Comparison of ENCODE assay signal across 9 cellular contexts in genomic region chrX:19350831-19351447, GRCh38. TPM values are rescaled to one million over a fixed set of nuclear protein-coding genes. Genes with fewer than 3 reads are reported as not detected.
DNase-seq lines count a peak whose midpoint lies in the region; ATAC-seq and TF ChIP-seq lines count a peak whose summit lies in the region.
"Had no signal": no experiment of that assay in that cellular context is flagged by ENCODE, and none has a peak within 500 bp of the region (broad histone marks: within the 10 kb centered on the region; RNA-seq: fewer than 3 reads in every experiment).

No MANE protein-coding gene starts in this region.

- intact Hi-C loops in MCF 10A (cut with micrococcal nuclease), result no loop called here

- BruUV-seq in MCF 10A (replicated peaks; lab: Mats Ljungman, UMichigan), result no TSS peak

- no peak for TF ChIP-seq CTCF in MCF 10A (IDR thresholded peaks at IDR 0.05; ENCODE audit: unreplicated experiment)

- no peaks in the 10 kb centered on the region for H3K9me3 Mint-ChIP-seq in central memory CD8-positive, alpha-beta T cell
- no peaks in the 10 kb centered on the region for H3K9me3 Mint-ChIP-seq in MCF 10A (ENCODE audit: unreplicated experiment)

- H3K14ac ChIP-seq in trophoblast cell (ENCODE audit: low read length), result no peak overlapping the region

- no peak overlapping the region for H4K91ac ChIP-seq in trophoblast cell (ENCODE audit: low read depth, low read length)

- no peak overlapping the region for H3K27ac ChIP-seq in trophoblast cell (ENCODE audit: low read depth, low read length)

- H4K8ac ChIP-seq in trophoblast cell (ENCODE audit: low read depth, low read length), result no peak overlapping the region

- ATAC-seq in GM18505 (IDR thresholded peaks at IDR 0.05; ENCODE audit: unreplicated experiment) (peak; percentile 80), GM21447 (IDR thresholded peaks at IDR 0.05; ENCODE audit: unreplicated experiment) (peak; percentile 96), HG03442 (IDR thresholded peaks at IDR 0.05; ENCODE audit: unreplicated experiment) (peak; percentile 92)
- peak; percentile 79 for ATAC-seq in central memory CD8-positive, alpha-beta T cell (replicated peaks; ENCODE audit: extremely low read depth, poor library complexity, severe bottlenecking)

- no peak overlapping the region for H3K23ac ChIP-seq in trophoblast cell (ENCODE audit: low read length)

- no peak overlapping the region for H2BK5ac ChIP-seq in trophoblast cell (ENCODE audit: low read depth, low read length, poor library complexity)

- H3K4me3 Mint-ChIP-seq in central memory CD8-positive, alpha-beta T cell, result no peak overlapping the region
- no peak overlapping the region for H3K4me3 Mint-ChIP-seq in MCF 10A (ENCODE audit: unreplicated experiment)

- no peaks in the 10 kb centered on the region for H3K9me3 ChIP-seq in trophoblast cell (ENCODE audit: insufficient read depth, low read depth, low read length)

- no peak overlapping the region for H4K12ac ChIP-seq in trophoblast cell (ENCODE audit: low read depth, low read length)

- no peak overlapping the region for H3K4me3 ChIP-seq in trophoblast cell (ENCODE audit: low read depth, low read length)

- no peaks in the 10 kb centered on the region for H3K27me3 ChIP-seq in trophoblast cell (ENCODE audit: insufficient read depth, low read length)

- H3K27ac Mint-ChIP-seq in central memory CD8-positive, alpha-beta T cell (ENCODE audit: low read depth), result peak overlapping the region; percentile 76
- no peak overlapping the region for H3K27ac Mint-ChIP-seq in MCF 10A (ENCODE audit: low read depth, unreplicated experiment)

- H3K4me1 Mint-ChIP-seq in central memory CD8-positive, alpha-beta T cell, result peaks cover 7% of the 10 kb centered on the region
- peaks cover 6% of the 10 kb centered on the region for H3K4me1 Mint-ChIP-seq in MCF 10A (ENCODE audit: insufficient read depth, unreplicated experiment)

- H3K18ac ChIP-seq in trophoblast cell (ENCODE audit: low read length), result no peak overlapping the region

- no peak overlapping the region for H2BK12ac ChIP-seq in trophoblast cell (ENCODE audit: low read length)

- H3K79me2 ChIP-seq in trophoblast cell (ENCODE audit: control insufficient read depth, insufficient read depth, low read length, poor library complexity), result no peaks in the 10 kb centered on the region

- H2BK120ac ChIP-seq in trophoblast cell (ENCODE audit: insufficient read depth, low read length, poor library complexity), result no peak overlapping the region

- CTCF ChIA-PET in MCF 10A (lab: Yijun Ruan, JAX), result no interaction called here

- no peaks in the 10 kb centered on the region for H3K4me1 ChIP-seq in trophoblast cell (ENCODE audit: control insufficient read depth in 1 of 2, insufficient read depth in 2 of 2, low read length in 2 of 2)

- no peaks in the 10 kb centered on the region for H3K79me1 ChIP-seq in trophoblast cell (ENCODE audit: low read length)

- peaks cover 25 to 33% of the 10 kb centered on the region in 2 experiments for H3K36me3 ChIP-seq in trophoblast cell (ENCODE audit: control insufficient read depth in 1 of 2, insufficient read depth in 2 of 2, low read length in 2 of 2)

- no peak overlapping the region for H2AFZ ChIP-seq in trophoblast cell (ENCODE audit: insufficient read depth, low read length, poor library complexity)

- H3K36me3 Mint-ChIP-seq in central memory CD8-positive, alpha-beta T cell (ENCODE audit: insufficient read depth), result peaks cover 28% of the 10 kb centered on the region
- peaks cover 36% of the 10 kb centered on the region for H3K36me3 Mint-ChIP-seq in MCF 10A (ENCODE audit: insufficient read depth, unreplicated experiment)

- no peak for TF ChIP-seq POLR2A in GM18505 (IDR thresholded peaks at IDR 0.05; ENCODE audit: borderline replicate concordance, extremely low read depth, insufficient read depth, insufficient read length)

- no peak overlapping the region for H3K4ac ChIP-seq in trophoblast cell (ENCODE audit: low read depth, low read length)

- POLR2A ChIA-PET in MCF 10A (lab: Yijun Ruan, JAX), result no interaction called here

- WGBS in trophoblast cell (ENCODE audit: extremely low coverage, insufficient coverage, insufficient read length), result no CpG with 5 or more reads among the region's 9 CpGs

- H3K4me2 ChIP-seq in trophoblast cell (ENCODE audit: low read length), result no peak overlapping the region

- H2AK5ac ChIP-seq in trophoblast cell (ENCODE audit: low read length), result no peak overlapping the region

- no peak for DNase-seq in central memory CD8-positive, alpha-beta T cell (ENCODE audit: low spot score in 2 of 2)
- DNase-seq in MCF 10A (ENCODE audit: unreplicated experiment) (no peak), trophoblast cell (no peak), DMS79 (lab: John Stamatoyannopoulos, UW) (no peak), putamen (ENCODE audit: low spot score) (no peak)
- DNase-seq: activated gamma-delta T cell had no signal

- no peak overlapping the region for H3K9ac ChIP-seq in trophoblast cell (ENCODE audit: low read length)

- no peaks in the 10 kb centered on the region for H3K27me3 Mint-ChIP-seq in central memory CD8-positive, alpha-beta T cell
- H3K27me3 Mint-ChIP-seq in MCF 10A (ENCODE audit: insufficient read depth, unreplicated experiment), result no peaks in the 10 kb centered on the region

RNA-seq across cellular contexts. Expression of gene PDHA1, which starts 7.2 kb away (rescaled TPM):
- 177 and 220 TPM in 2 replicates for total RNA-seq in MCF 10A (2022)
- 83.7 and 85.5 TPM in 2 replicates for polyA plus RNA-seq in trophoblast cell (2013)
